In genomic region chr1:41526956-41527561, GRCh38 we compare ENCODE assay signal across 30 cellular contexts. TPM values are rescaled to one million over a fixed set of nuclear protein-coding genes. Genes with fewer than 3 reads are reported as not detected.
DNase-seq lines count a peak whose midpoint lies in the region; ATAC-seq and TF ChIP-seq lines count a peak whose summit lies in the region.
"Had no signal": no experiment of that assay in that cellular context is flagged by ENCODE, and none has a peak within 500 bp of the region (broad histone marks: within the 10 kb centered on the region; RNA-seq: fewer than 3 reads in every experiment).

No MANE protein-coding gene starts in this region.

- H3K27ac ChIP-seq in left ventricle myocardium inferior (replicated peaks) = no peak overlapping the region
- no peak overlapping the region for H3K27ac ChIP-seq in IMR-90 (ENCODE audit: insufficient read depth, low read length)
- H3K27ac ChIP-seq in aorta (ENCODE audit: low read depth in 1 of 2, low read length in 2 of 2) = no peak overlapping the region
- H3K27ac ChIP-seq: KMS-11, suprapubic skin, uterus had no signal

- WGBS in IMR-90 (ENCODE audit: extremely low coverage in 2 of 2, insufficient read length in 1 of 2), 2 experiments = 96 to 100% methylated on average over 2 to 4 of the region's 4 CpGs
- 94 to 95% methylated on average over 4 of the region's 4 CpGs for WGBS in aorta, 2 donors

- no TSS peak for BruUV-seq in IMR-90 (replicated peaks; lab: Mats Ljungman, UMichigan)

- peaks cover 0 to 7% (median under 1%) of the 10 kb centered on the region in 6 donors for H3K9me3 Mint-ChIP-seq in immature natural killer cell
- H3K9me3 Mint-ChIP-seq: CD8-positive, alpha-beta memory T cell; naive thymus-derived CD8-positive, alpha-beta T cell had no signal

- intact Hi-C loops in left ventricle myocardium inferior (cut with micrococcal nuclease) (no loop called here), Right ventricle myocardium superior (cut with DNase I) (no loop called here), IMR-90 (cut with micrococcal nuclease) (no loop called here), aorta (cut with DNase I) (no loop called here)

- no peak overlapping the region for H2BK20ac ChIP-seq in IMR-90 (ENCODE audit: low read depth, low read length)

- no peaks in the 10 kb centered on the region for H3K79me1 ChIP-seq in IMR-90 (ENCODE audit: low read depth in 1 of 2, low read length in 2 of 2)

- no peak overlapping the region for H2BK120ac ChIP-seq in IMR-90 (ENCODE audit: low read depth, low read length)

- H3K9me3 ChIP-seq in left ventricle myocardium inferior (replicated peaks) = no peaks in the 10 kb centered on the region
- H3K9me3 ChIP-seq in IMR-90 (ENCODE audit: control insufficient read depth, insufficient read depth, low read length) = no peaks in the 10 kb centered on the region
- no peaks in the 10 kb centered on the region for H3K9me3 ChIP-seq in aorta (ENCODE audit: control insufficient read depth, low read length)
- H3K9me3 ChIP-seq: suprapubic skin, uterus had no signal

- peaks cover 0 to 6% (median 0%) of the 10 kb centered on the region in 3 donors for H3K36me3 Mint-ChIP-seq in immature natural killer cell

- CTCF ChIA-PET in IMR-90 (lab: Yijun Ruan, JAX) = no interaction called here

- H4K20me1 ChIP-seq in IMR-90 (ENCODE audit: insufficient read depth, low read length) = no peaks in the 10 kb centered on the region

- peak overlapping the region; percentile 54 for H2BK5ac ChIP-seq in IMR-90 (ENCODE audit: low read depth, low read length, poor library complexity, severe bottlenecking)

- H3K27ac Mint-ChIP-seq in immature natural killer cell = peak overlapping the region in 5 of 6 donors; percentile 26 to 93 (median 39)
- H3K27ac Mint-ChIP-seq: activated CD4-positive, alpha-beta memory T cell treated with anti-CD3 and anti-CD28 coated beads, Interleukin-2, amount 10 ng/mL, durations not matched to agents 7 days and 5 days; GM23338; T-helper 17 cell had no signal

- H3K4ac ChIP-seq in IMR-90 (ENCODE audit: low read depth, low read length) = no peak overlapping the region

- no peak overlapping the region for H3K23ac ChIP-seq in IMR-90 (ENCODE audit: low read depth, low read length)

- H2AK5ac ChIP-seq in IMR-90 (ENCODE audit: low read depth, low read length) = peak overlapping the region; percentile 16; the same call in 1 of the 2 replicates

- H3K4me1 Mint-ChIP-seq in immature natural killer cell = peaks cover 11 to 13% of the 10 kb centered on the region in 2 donors
- H3K4me1 Mint-ChIP-seq: activated CD4-positive, alpha-beta memory T cell treated with anti-CD3 and anti-CD28 coated beads, Interleukin-2, amount 10 ng/mL, durations not matched to agents 7 days and 5 days had no signal

- H3K4me3 ChIP-seq in left ventricle myocardium inferior (no peak overlapping the region), IMR-90 (ENCODE audit: insufficient read depth, low read depth, low read length) (no peak overlapping the region), aorta (ENCODE audit: low read length in 2 of 2) (no peak overlapping the region)
- H3K4me3 ChIP-seq: GM23338, suprapubic skin, uterus had no signal

- H2AK9ac ChIP-seq in IMR-90 (replicated peaks; ENCODE audit: low read depth, low read length, poor library complexity) = no peak overlapping the region

- H3K4me1 ChIP-seq in left ventricle myocardium inferior = no peaks in the 10 kb centered on the region
- no peaks in the 10 kb centered on the region for H3K4me1 ChIP-seq in IMR-90 (ENCODE audit: control insufficient read depth, insufficient read depth, low read length)
- H3K4me1 ChIP-seq in aorta (ENCODE audit: control insufficient read depth in 1 of 2, insufficient read depth in 2 of 2, low read length in 2 of 2) = no peaks in the 10 kb centered on the region
- H3K4me1 ChIP-seq: suprapubic skin, uterus had no signal

- H3K9ac ChIP-seq in IMR-90 (ENCODE audit: low read depth, low read length) = no peak overlapping the region
- H3K9ac ChIP-seq: KMS-11 had no signal

- H3K56ac ChIP-seq in IMR-90 (ENCODE audit: extremely low read depth, insufficient read depth, low read length) = no peak overlapping the region

- H2AFZ ChIP-seq in IMR-90 (replicated peaks; ENCODE audit: low read length, poor library complexity) = no peak overlapping the region
- H2AFZ ChIP-seq: GM23338 had no signal

- no peak overlapping the region for H2BK15ac ChIP-seq in IMR-90 (ENCODE audit: low read depth, low read length)

- H3K36me3 ChIP-seq in left ventricle myocardium inferior (no peaks in the 10 kb centered on the region), IMR-90 (ENCODE audit: control insufficient read depth, insufficient read depth, low read length) (no peaks in the 10 kb centered on the region), aorta (ENCODE audit: control insufficient read depth in 1 of 2, insufficient read depth in 2 of 2, low read length in 1 of 2) (no peaks in the 10 kb centered on the region)
- H3K36me3 ChIP-seq: uterus had no signal

- H3K9me1 ChIP-seq in IMR-90 (ENCODE audit: insufficient read depth, low read length) = 0 out of 2 replicates have a peak, but pooled peaks cover 6% of the 10 kb centered on the region

- H4K8ac ChIP-seq in IMR-90 (ENCODE audit: low read depth in 2 of 2, low read length in 2 of 2) = no peak overlapping the region

- peaks cover 0 to 8% (median 2%) of the 10 kb centered on the region in 3 donors for H3K27me3 Mint-ChIP-seq in immature natural killer cell (ENCODE audit: low read depth in 3 of 3)
- H3K27me3 Mint-ChIP-seq: activated CD4-positive, alpha-beta memory T cell treated with anti-CD3 and anti-CD28 coated beads, Interleukin-2, amount 10 ng/mL, durations not matched to agents 7 days and 5 days; CD8-positive, alpha-beta memory T cell; naive thymus-derived CD8-positive, alpha-beta T cell; T-helper 17 cell had no signal

- H3K4me3 Mint-ChIP-seq in immature natural killer cell = no peak overlapping the region
- H3K4me3 Mint-ChIP-seq: activated CD4-positive, alpha-beta memory T cell treated with anti-CD3 and anti-CD28 coated beads, Interleukin-2, amount 10 ng/mL, durations not matched to agents 7 days and 5 days; CD8-positive, alpha-beta memory T cell; GM23338; naive thymus-derived CD8-positive, alpha-beta T cell; T-helper 17 cell had no signal

- no peak for TF ChIP-seq POLR2A in IMR-90 (IDR thresholded peaks at IDR 0.05; ENCODE audit: low read depth, low read length)

- H3K27me3 ChIP-seq in left ventricle myocardium inferior (ENCODE audit: low read depth) (no peaks in the 10 kb centered on the region), IMR-90 (ENCODE audit: control insufficient read depth, insufficient read depth, low read length) (no peaks in the 10 kb centered on the region; the same call in 1 of the 2 replicates), aorta (ENCODE audit: control insufficient read depth in 1 of 2, insufficient read depth in 2 of 2, low read length in 1 of 2) (no peaks in the 10 kb centered on the region)
- H3K27me3 ChIP-seq: suprapubic skin, uterus had no signal

- ATAC-seq in Right ventricle myocardium superior (ENCODE audit: poor library complexity) (no peak), IMR-90 (ENCODE audit: low read depth) (no peak), aorta (ENCODE audit: low FRiP score) (no peak)
- ATAC-seq: activated CD4-positive, CD25-positive, alpha-beta regulatory T cell treated with anti-CD3 and anti-CD28 coated beads, Interleukin-2, amount 50 U/mL, for 24 hours; GM23338; naive thymus-derived CD8-positive, alpha-beta T cell; PC-3; Right ventricle myocardium inferior; T-helper 17 cell had no signal

- in situ Hi-C loops in IMR-90 (cut with MboI; ENCODE audit: low sequenced_read_pairs) = no loop called here

- TF ChIP-seq CTCF in left ventricle myocardium inferior (IDR thresholded peaks at IDR 0.05; ENCODE audit: borderline replicate concordance) (no peak), IMR-90 (conservative IDR thresholded peaks at IDR 0.05; ENCODE audit: low read depth, low read length) (no peak)

- no peak overlapping the region for H3K14ac ChIP-seq in IMR-90 (replicated peaks; ENCODE audit: low read depth, low read length)

- POLR2A ChIA-PET in IMR-90 (lab: Charles Lee; ENCODE audit: unreplicated experiment) = no interaction called here

- H4K91ac ChIP-seq in IMR-90 (ENCODE audit: insufficient read depth, low read depth, low read length) = no peak overlapping the region

- dilution Hi-C loops in IMR-90 (cut with HindIII; ENCODE audit: low sequenced_read_pairs, unreplicated experiment) = no loop called here

- peak; percentile 1 for DNase-seq in left ventricle myocardium inferior
- no peak for DNase-seq in Right ventricle myocardium superior
- DNase-seq in IMR-90 = no peak
- DNase-seq in immature natural killer cell = no peak
- peak; percentile 22 to 25 for DNase-seq in aorta
- DNase-seq in stimulated activated CD4-positive, alpha-beta T cell treated with anti-CD3 and anti-CD28 coated beads, Interleukin-4, amount 100 ng/mL, for 24 hours = no peak
- DNase-seq in GDM1 (lab: John Stamatoyannopoulos, UW) = no peak
- DNase-seq: ACHN; activated CD4-positive, alpha-beta memory T cell treated with anti-CD3 and anti-CD28 coated beads, Interleukin-2, amount 10 ng/mL, durations not matched to agents 7 days and 5 days; activated effector memory CD4-positive, alpha-beta T cell treated with Interleukin-2 at 50 U/mL for 16 hours; activated T-cell treated with anti-CD3 and anti-CD28 coated beads for 4 hours; dermis blood vessel endothelial cell; midbrain; NCI-H1417; NCI-H2081; NCI-H526; PC-3; stimulated activated naive CD4-positive, alpha-beta T cell treated with Interleukin-2 at 50 U/mL for 16 hours; T-helper 17 cell; uterus had no signal

- no peak overlapping the region for H3K4me2 ChIP-seq in IMR-90 (ENCODE audit: low read depth, low read length)
- H3K4me2 ChIP-seq: GM23338, KMS-11 had no signal

- no peak overlapping the region for H3K18ac ChIP-seq in IMR-90 (ENCODE audit: low read depth, low read length)

- no peak overlapping the region for H4K5ac ChIP-seq in IMR-90 (ENCODE audit: low read depth, low read length)

- no peak for TF ChIP-seq RAD21 in IMR-90 (IDR thresholded peaks at IDR 0.05; ENCODE audit: low read length)

TF ChIP-seq in IMR-90, 13 proteins besides CTCF, POLR2A, EP300 and RAD21 (continues in another document):
- TF ChIP-seq MXI1 (IDR thresholded peaks at IDR 0.05; ENCODE audit: borderline replicate concordance, low read depth, low read length) (no peak), FOS (IDR thresholded peaks at IDR 0.05; ENCODE audit: low read depth, low read length) (no peak), SMC3 (IDR thresholded peaks at IDR 0.05; ENCODE audit: low read depth, low read length) (no peak), RFX5 (IDR thresholded peaks at IDR 0.05; ENCODE audit: low read depth, low read length) (no peak), NFE2L2 (IDR thresholded peaks at IDR 0.05; ENCODE audit: low read depth, low read length) (no peak), CHD1 (IDR thresholded peaks at IDR 0.05; ENCODE audit: low read depth, low read length) (no peak)

RNA-seq across cellular contexts. Expression of gene EDN2, which starts 42.6 kb away (rescaled TPM):
- 0.47 TPM for total RNA-seq in left ventricle myocardium inferior
- 0.27 TPM for total RNA-seq in Right ventricle myocardium superior
- not detected in 2 replicates for total RNA-seq in IMR-90 (2012; rRNA removed)
- 0.22 and 0.27 TPM in 2 replicates for polyA plus RNA-seq in IMR-90 (2012; rRNA removed)
- polyA plus RNA-seq in IMR-90 (2012; cell fraction: cytosol; rRNA removed) = 0.05 and 0.14 TPM in 2 replicates
- polyA plus RNA-seq in IMR-90 (2012; cell fraction: nucleus; rRNA removed; ENCODE audit: low replicate concordance) = 0.69 and 1.0 TPM in 2 replicates
- polyA plus RNA-seq in immature natural killer cell = not detected
- 1 to 10 TPM in 1 of 2 donors, under 1 TPM in 1; 0.36 to 1.5 TPM for total RNA-seq in aorta
- 1 to 10 TPM in 1 of 2 donors, not detected in 1; 2.3 TPM for polyA plus RNA-seq in aorta
- total RNA-seq: activated CD4-positive, alpha-beta memory T cell treated with anti-CD3 and anti-CD28 coated beads, Interleukin-2, amount 10 ng/mL, durations not matched to agents 7 days and 5 days; CD8-positive, alpha-beta memory T cell; fibroblast of villous mesenchyme; GM23338; liver; naive thymus-derived CD8-positive, alpha-beta T cell; omental fat pad; Right ventricle myocardium inferior had no signal
- polyA plus RNA-seq: CD8-positive, alpha-beta memory T cell; GM23338; naive thymus-derived CD8-positive, alpha-beta T cell had no signal

Comparison
In these comparisons a context has a peak if more than half of its experiments do, and no peak if none do; other contexts are left out.
1. DNase-seq: peak in left ventricle myocardium inferior (single experiment) and aorta (2 of 2); none in Right ventricle myocardium superior (single experiment), IMR-90 (single experiment), immature natural killer cell (0 of 3), stimulated activated CD4-positive, alpha-beta T cell treated with anti-CD3 and anti-CD28 coated beads, Interleukin-4, amount 100 ng/mL, for 24 hours (single experiment) and GDM1 (single experiment).